ENCODE assay signal across 9 cellular contexts in genomic region chr2:84781942-84782716, GRCh38.
DNase-seq lines count a peak whose midpoint lies in the region.
"Had no signal": no experiment of that assay in that cellular context is flagged by ENCODE, and none has a peak within 500 bp of the region (broad histone marks: within the 10 kb centered on the region; RNA-seq: fewer than 3 reads in every experiment).

No MANE protein-coding gene starts in this region.

- H3K27ac ChIP-seq in mucosa of rectum (ENCODE audit: low read depth in 2 of 2, low read length in 2 of 2) = peak overlapping the region; percentile 77 to 86
- H3K27ac ChIP-seq: parathyroid adenoma had no signal

- H3K9me3 ChIP-seq in mucosa of rectum (ENCODE audit: control insufficient read depth in 2 of 2, low read length in 2 of 2) = no peaks in the 10 kb centered on the region

- no peak overlapping the region for H3K4me3 ChIP-seq in mucosa of rectum (ENCODE audit: low read length in 2 of 2)

- DNase-seq in activated gamma-delta T cell treated with Interleukin-2 at 50 U/mL for 16 hours (peak; percentile 64), activated gamma-delta T cell (lab: John Stamatoyannopoulos, UW) (no peak), HUDEP-2 (lab: John Stamatoyannopoulos, UW; ENCODE audit: unreplicated experiment in 76 of 76) (peak in 67 of 76 experiments; percentile 1 to 76 (median 43)), activated T-cell treated with anti-CD3 and anti-CD28 coated beads for 4 hours (peak; percentile 51), NCI-H1048 (lab: John Stamatoyannopoulos, UW) (no peak), NCI-H510A treated with DMSO at 0.1 percent for 48 hours (lab: John Stamatoyannopoulos, UW) (no peak), NCI-H345 (lab: John Stamatoyannopoulos, UW) (no peak)

- peaks cover 9 to 13% of the 10 kb centered on the region in 2 donors for H3K4me1 ChIP-seq in mucosa of rectum (ENCODE audit: control insufficient read depth in 2 of 2, insufficient read depth in 2 of 2, low read length in 2 of 2)
- H3K4me1 ChIP-seq: parathyroid adenoma had no signal

- peak overlapping the region; percentile 16 to 36 for H3K9ac ChIP-seq in mucosa of rectum (ENCODE audit: low read depth in 1 of 2, low read length in 2 of 2)
- H3K9ac ChIP-seq: parathyroid adenoma had no signal

- no peaks in the 10 kb centered on the region for H3K36me3 ChIP-seq in mucosa of rectum (ENCODE audit: control insufficient read depth in 2 of 2, insufficient read depth in 2 of 2, low read length in 2 of 2)

- no peaks in the 10 kb centered on the region for H3K27me3 ChIP-seq in mucosa of rectum (ENCODE audit: control insufficient read depth in 2 of 2, insufficient read depth in 2 of 2, low read length in 2 of 2)

Comparison
In these comparisons a context has a peak if more than half of its experiments do, and no peak if none do; other contexts are left out.
1. DNase-seq: peak in activated gamma-delta T cell treated with Interleukin-2 at 50 U/mL for 16 hours (single experiment), HUDEP-2 (67 of 76) and activated T-cell treated with anti-CD3 and anti-CD28 coated beads for 4 hours (single experiment); none in activated gamma-delta T cell (single experiment), NCI-H1048 (single experiment), NCI-H510A treated with DMSO at 0.1 percent for 48 hours (single experiment) and NCI-H345 (single experiment).